Comparison of ENCODE assay signal across 8 cellular contexts in genomic region chrX:24153175-24153795, GRCh38. TPM values are rescaled to one million over a fixed set of nuclear protein-coding genes. Genes with fewer than 3 reads are reported as not detected.
A peak's percentile ranks its signal among the peaks of the same experiment; 100 is the strongest.
DNase-seq lines count a peak whose midpoint lies in the region; ATAC-seq and TF ChIP-seq lines count a peak whose summit lies in the region.

No MANE protein-coding gene starts in this region.

- intact Hi-C loops in OCI-LY7 (cut with micrococcal nuclease; ENCODE audit: unreplicated experiment) (loop anchor here (5.0 to 10.0 kb wide), 2 partner anchors 128 to 246 kb away; partner anchors contain the start of genes APOO, CXorf58 and KLHL15), gastrocnemius medialis (cut with DNase I; ENCODE audit: low total_unique reads) (loop anchor here (5.0 kb wide), 1 partner anchor 246 kb away; the partner anchor contains the start of genes APOO and CXorf58)

- no peak overlapping the region for H2AFZ ChIP-seq in OCI-LY7 (ENCODE audit: low read length)

- TF ChIP-seq CTCF in OCI-LY7 (conservative IDR thresholded peaks at IDR 0.05; ENCODE audit: low read length): no peak
- no peak for TF ChIP-seq CTCF in gastrocnemius medialis (IDR thresholded peaks at IDR 0.05 in 4 of 5, conservative IDR thresholded peaks at IDR 0.05 in 1 of 5)
- no peak for TF ChIP-seq CTCF in GM10266 (IDR thresholded peaks at IDR 0.05; ENCODE audit: control insufficient read depth, insufficient read depth, low read depth, missing control alignments)

- ATAC-seq in gastrocnemius medialis: no peak
- no peak for ATAC-seq in GM21825 (IDR thresholded peaks at IDR 0.05; ENCODE audit: unreplicated experiment)

- BruUV-seq in OCI-LY7 (replicated peaks; lab: Mats Ljungman, UMichigan): no TSS peak

- in situ Hi-C loops in gastrocnemius medialis (cut with MboI; ENCODE audit: low sequenced_read_pairs in 4 of 4): loop anchor here in 2 of 4 donors (10.0 kb wide), 1 partner anchor 98 kb away; the partner anchor contains the start of gene EIF2S3 (in 2 of the 2)

- CTCF ChIA-PET in OCI-LY7 (lab: Charles Lee; ENCODE audit: unreplicated experiment): no interaction called here

- POLR2A ChIA-PET in OCI-LY7 (lab: Charles Lee): interaction anchor here (0.6 to 0.8 kb wide), 2 partner anchors 11 to 19 kb away, joined by 3 read pairs; no protein-coding TSS in a partner anchor

- H3K36me3 ChIP-seq in OCI-LY7 (ENCODE audit: insufficient read depth, low read length) (peaks cover 65% of the 10 kb centered on the region), gastrocnemius medialis (no peaks in the 10 kb centered on the region)

- peaks cover 84% of the 10 kb centered on the region for H3K79me2 ChIP-seq in OCI-LY7 (ENCODE audit: insufficient read depth, low read depth, low read length)

- peak overlapping the region; percentile 75 for H3K4me3 ChIP-seq in OCI-LY7 (ENCODE audit: low read depth, low read length, poor library complexity, severe bottlenecking)
- H3K4me3 ChIP-seq in gastrocnemius medialis: no peak overlapping the region

- no peaks in the 10 kb centered on the region for H3K27me3 ChIP-seq in gastrocnemius medialis

- H3K9me3 ChIP-seq in OCI-LY7 (ENCODE audit: low read length): no peaks in the 10 kb centered on the region
- no peaks in the 10 kb centered on the region for H3K9me3 ChIP-seq in gastrocnemius medialis

- DNase-seq in SIG-M5 treated with dmso at 0.1 percent for 504 hours (lab: John Stamatoyannopoulos, UW; ENCODE audit: unreplicated experiment) (peak; percentile 11), SIG-M5 (lab: John Stamatoyannopoulos, UW) (no peak), OCI-LY7 (ENCODE audit: low spot score) (peak; percentile 47), ecto neural progenitor cell (ENCODE audit: low spot score) (peak; percentile 57), gastrocnemius medialis (no peak), GM10266 (ENCODE audit: extremely low spot score) (no peak), superior temporal gyrus (ENCODE audit: extremely low spot score) (no peak)

- no peaks in the 10 kb centered on the region for H3K9me2 ChIP-seq in OCI-LY7 (ENCODE audit: insufficient read depth, low read length)

- H3K4me1 ChIP-seq in OCI-LY7 (ENCODE audit: insufficient read depth, low read length, poor library complexity, severe bottlenecking) (peaks cover 41% of the 10 kb centered on the region), gastrocnemius medialis (peaks cover 44 to 70% of the 10 kb centered on the region in 2 donors)

- peak overlapping the region; percentile 76 for H3K4me2 ChIP-seq in OCI-LY7 (ENCODE audit: low read length)

- TF ChIP-seq POLR2A in gastrocnemius medialis (IDR thresholded peaks at IDR 0.05): no peak

- H3K27ac ChIP-seq in OCI-LY7 (ENCODE audit: low read depth, low read length, poor library complexity, severe bottlenecking) (peak overlapping the region; percentile 58), gastrocnemius medialis (peak overlapping the region; percentile 50 to 99 (median 95))

- H4K20me1 ChIP-seq in OCI-LY7 (ENCODE audit: insufficient read depth, low read length): no peaks in the 10 kb centered on the region

RNA-seq across cellular contexts. Expression of gene ZFX, which starts 3.8 kb away (rescaled TPM):
- total RNA-seq in OCI-LY7 (2014; rRNA removed; shearing (Covaris generic)): 18.1 and 20.0 TPM in 2 replicates
- total RNA-seq in OCI-LY7 (2022) (34.8 and 37.6 TPM in 2 replicates), gastrocnemius medialis (10 to 100 TPM; 42.9 to 63.3 (median 57.3) TPM)

Comparison
In these comparisons a context has a peak if more than half of its experiments do, and no peak if none do; other contexts are left out.
1. DNase-seq: peak in SIG-M5 treated with dmso at 0.1 percent for 504 hours (single experiment), OCI-LY7 (single experiment) and ecto neural progenitor cell (single experiment); none in SIG-M5 (single experiment), gastrocnemius medialis (0 of 2), GM10266 (single experiment) and superior temporal gyrus (single experiment).